30 cellular contexts compared by ENCODE assay signal in the genomic region with DNA sequence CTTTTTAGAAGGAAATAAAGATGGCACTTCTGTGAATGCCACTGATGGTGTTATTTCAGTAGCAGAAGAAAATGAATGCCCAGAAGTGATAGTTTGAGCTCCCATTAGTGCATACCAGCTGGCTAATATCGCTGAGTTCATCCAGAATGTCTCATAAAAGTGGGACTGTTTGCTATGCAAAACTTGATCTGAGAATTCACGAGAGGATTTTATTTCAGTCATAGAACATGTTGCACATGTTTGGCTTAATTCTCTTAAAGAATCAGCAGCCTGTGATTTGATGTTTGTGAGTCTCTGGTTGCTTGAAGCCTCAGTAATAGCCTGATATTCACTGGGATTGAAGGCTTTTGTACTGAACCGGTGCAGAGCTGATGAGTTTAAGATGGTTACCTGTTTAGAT.
"Had no signal": no experiment of that assay in that cellular context is flagged by ENCODE, and none has a peak within 500 bp of the region (broad histone marks: within the 10 kb centered on the region; RNA-seq: fewer than 3 reads in every experiment).

No MANE protein-coding gene starts in this region.

- H3K4me1 ChIP-seq: ascending aorta, SJCRH30 had no signal

- H3K27me3 ChIP-seq: ascending aorta, cardiac muscle cell, MG63 had no signal

- H3K36me3 ChIP-seq: ascending aorta, cardiac muscle cell, MG63, SJCRH30 had no signal

- H3K4me2 ChIP-seq: PC-9 had no signal

- H3K27ac ChIP-seq: ascending aorta, cardiac muscle cell, PC-9, RWPE1, SJCRH30, SK-N-MC had no signal

- DNase-seq: activated CD4-positive, alpha-beta T cell treated with anti-CD3 and anti-CD28 coated beads, Interleukin-2, amount 10 ng/mL, durations not matched to agents 24 days and 14 days; activated CD4-positive, alpha-beta T cell treated with anti-CD3 and anti-CD28 coated beads, Interleukin-2, amount 50 U/mL, for 4 hours; activated CD8-positive, alpha-beta T cell treated with anti-CD3 and anti-CD28 coated beads for 36 hours; activated effector memory CD4-positive, alpha-beta T cell treated with anti-CD3 and anti-CD28 coated beads, Interleukin-2, amount 50 U/mL, for 16 hours; activated naive CD4-positive, alpha-beta T cell; activated naive CD4-positive, alpha-beta T cell treated with anti-CD3 and anti-CD28 coated beads, Interleukin-2, amount 50 U/mL, for 16 hours; activated naive CD8-positive, alpha-beta T cell treated with anti-CD3 and anti-CD28 coated beads for 36 hours; activated T-cell treated with anti-CD3 and anti-CD28 coated beads, Interleukin-2, amount 50 U/mL, for 1 hour; activated T-cell treated with anti-CD3 and anti-CD28 coated beads, Interleukin-2, amount 50 U/mL, for 72 hours; amniotic stem cell; Kasumi-1; KBM-7; MG63; MV-4-11; NCI-H1092; NCI-H1436 treated with DMSO at 0.1 percent for 48 hours; NCI-H1694 treated with DMSO at 0.1 percent for 48 hours; NCI-H2029; NCI-H446; NCI-H510A treated with DMSO at 0.1 percent for 48 hours; NK-92 treated with Interleukin-12 subunit alpha and Interleukin-12 subunit beta, amount 100 ng/mL, for 24 hours; PC-9; SHP77; SJCRH30; T1000 had no signal

- H3K9me3 ChIP-seq: ascending aorta, MG63, SJCRH30 had no signal

- ATAC-seq: activated CD8-positive, alpha-beta T cell treated with anti-CD3 and anti-CD28 coated beads for 36 hours; activated T-cell treated with anti-CD3 and anti-CD28 coated beads, Interleukin-2, amount 50 U/mL, for 72 hours; activated T-helper 17 cell treated with anti-CD3 and anti-CD28 coated beads, Interleukin-2, amount 50 U/mL, for 72 hours had no signal

- H3K4me3 ChIP-seq: ascending aorta, cardiac muscle cell, MG63, PC-9, SJCRH30, SK-N-MC had no signal

- H2AFZ ChIP-seq: PC-9 had no signal
